In genomic region chr15:84649706-84650105, GRCh38 we compare ENCODE assay signal across 12 cellular contexts.
"Had no signal": no experiment of that assay in that cellular context is flagged by ENCODE, and none has a peak within 500 bp of the region (broad histone marks: within the 10 kb centered on the region; RNA-seq: fewer than 3 reads in every experiment).

No MANE protein-coding gene starts in this region.

- H3K27ac ChIP-seq: esophagus squamous epithelium had no signal

- H3K4me3 ChIP-seq: dorsolateral prefrontal cortex, esophagus squamous epithelium had no signal

- ATAC-seq: right cardiac atrium; stimulated activated naive B cell treated with anti-CD40 and anti-IgM and Interleukin-4, amounts not matched to agents 10 μg/mL and 1 μg/mL and 100 μg/mL, for 72 hours had no signal

- H3K27me3 ChIP-seq: dorsolateral prefrontal cortex, esophagus squamous epithelium had no signal

- H3K4me3 Mint-ChIP-seq: activated CD4-positive, alpha-beta memory T cell treated with anti-CD3 and anti-CD28 coated beads for 36 hours; activated naive CD4-positive, alpha-beta T cell treated with anti-CD3 and anti-CD28 coated beads for 36 hours; activated T-helper 1 cell treated with anti-CD3 and anti-CD28 coated beads, Interleukin-12 subunit alpha, Interleukin-12 subunit beta, Interleukin-2, Interleukin-4 antibody, amounts not matched to agents 30 ng/mL and 10 ng/mL and 1 ng/mL, durations not matched to agents 14 hours and 24 hours and 36 hours; mesothelial cell of epicardium; stimulated activated naive B cell treated with anti-CD40 and anti-IgM and Interleukin-4, amounts not matched to agents 10 μg/mL and 1 μg/mL and 100 μg/mL, for 72 hours; T-helper 2 cell treated with Interferon-gamma antibody and Interleukin-4, amounts not matched to agents 5 μg/mL and 100 μg/mL, for 36 hours had no signal

- DNase-seq: activated CD4-positive, alpha-beta memory T cell treated with anti-CD3 and anti-CD28 coated beads for 36 hours; activated CD4-positive, CD25-positive, alpha-beta regulatory T cell treated with anti-CD3 and anti-CD28 coated beads, Interleukin-2, amount 50 U/mL, for 72 hours; activated CD8-positive, alpha-beta memory T cell treated with anti-CD3 and anti-CD28 coated beads, Interleukin-2, amount 50 U/mL, for 4 hours; activated naive CD4-positive, alpha-beta T cell treated with anti-CD3 and anti-CD28 coated beads for 36 hours; esophagus squamous epithelium; right cardiac atrium; stimulated activated naive B cell treated with anti-CD40 and anti-IgM and Interleukin-4, amounts not matched to agents 10 μg/mL and 1 μg/mL and 100 μg/mL, for 72 hours; trophoblast cell had no signal

- H3K27ac Mint-ChIP-seq: activated CD4-positive, alpha-beta memory T cell treated with anti-CD3 and anti-CD28 coated beads for 36 hours; activated naive CD4-positive, alpha-beta T cell treated with anti-CD3 and anti-CD28 coated beads for 36 hours; activated T-helper 1 cell treated with anti-CD3 and anti-CD28 coated beads, Interleukin-12 subunit alpha, Interleukin-12 subunit beta, Interleukin-2, Interleukin-4 antibody, amounts not matched to agents 30 ng/mL and 10 ng/mL and 1 ng/mL, durations not matched to agents 14 hours and 24 hours and 36 hours; mesothelial cell of epicardium had no signal

- H3K27me3 Mint-ChIP-seq: activated CD4-positive, alpha-beta memory T cell treated with anti-CD3 and anti-CD28 coated beads for 36 hours; stimulated activated naive B cell treated with anti-CD40 and anti-IgM and Interleukin-4, amounts not matched to agents 10 μg/mL and 1 μg/mL and 100 μg/mL, for 72 hours had no signal

- H3K9me3 Mint-ChIP-seq: activated CD4-positive, alpha-beta memory T cell treated with anti-CD3 and anti-CD28 coated beads for 36 hours; activated naive CD4-positive, alpha-beta T cell treated with anti-CD3 and anti-CD28 coated beads for 36 hours; activated T-helper 1 cell treated with anti-CD3 and anti-CD28 coated beads, Interleukin-12 subunit alpha, Interleukin-12 subunit beta, Interleukin-2, Interleukin-4 antibody, amounts not matched to agents 30 ng/mL and 10 ng/mL and 1 ng/mL, durations not matched to agents 14 hours and 24 hours and 36 hours; mesothelial cell of epicardium; stimulated activated naive B cell treated with anti-CD40 and anti-IgM and Interleukin-4, amounts not matched to agents 10 μg/mL and 1 μg/mL and 100 μg/mL, for 72 hours; T-helper 2 cell treated with Interferon-gamma antibody and Interleukin-4, amounts not matched to agents 5 μg/mL and 100 μg/mL, for 36 hours had no signal

- H3K9me3 ChIP-seq: esophagus squamous epithelium had no signal
